ENCODE assay signal across 12 cellular contexts in the genomic region with DNA sequence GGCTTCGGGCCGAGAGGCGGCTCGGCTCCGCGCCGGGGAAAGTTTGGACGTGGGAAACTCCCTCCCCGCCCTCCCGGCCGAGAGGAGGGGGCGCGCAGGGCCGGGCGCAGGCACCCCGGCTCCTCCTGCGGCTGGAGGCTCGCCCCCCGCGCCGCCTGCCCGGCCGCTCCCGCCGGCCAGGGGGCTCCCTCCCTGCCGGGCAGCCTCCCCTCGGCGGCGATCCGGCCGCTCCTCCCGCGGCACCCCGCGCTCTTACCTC. TPM values are rescaled to one million over a fixed set of nuclear protein-coding genes. Genes with fewer than 3 reads are reported as not detected.
DNase-seq lines count a peak whose midpoint lies in the region; ATAC-seq, FAIRE-seq and TF ChIP-seq lines count a peak whose summit lies in the region.
"Had no signal": no experiment of that assay in that cellular context is flagged by ENCODE, and none has a peak within 500 bp of the region (broad histone marks: within the 10 kb centered on the region; RNA-seq: fewer than 3 reads in every experiment).

No MANE protein-coding gene starts in this region.

- WGBS in hepatocyte (ENCODE audit: low lambda C conversion rate, missing lambda C conversion rate), result 0% methylated on average over 10 of the region's 35 CpGs

- TF ChIP-seq POLR2A in GM12891 (IDR thresholded peaks at IDR 0.05; ENCODE audit: low read depth, low read length), result no peak

- peak overlapping the region; percentile 97 for H3K4me2 ChIP-seq in hepatocyte

- H3K36me3 ChIP-seq in NT2/D1 (ENCODE audit: insufficient read depth, insufficient read length, low read length) (no peaks in the 10 kb centered on the region), hepatocyte (replicated peaks; ENCODE audit: insufficient read depth, low read depth) (no peaks in the 10 kb centered on the region)

- no peaks in the 10 kb centered on the region for H3K9me3 Mint-ChIP-seq in activated T-helper 17 cell treated with anti-CD3 and anti-CD28 coated beads, Interleukin-2, amount 50 U/mL, for 72 hours
- H3K9me3 Mint-ChIP-seq: activated naive CD4-positive, alpha-beta T cell treated with anti-CD3 and anti-CD28 coated beads, Interleukin-2, amount 10 ng/mL, durations not matched to agents 7 days and 5 days had no signal

- H2AFZ ChIP-seq in hepatocyte, result peak overlapping the region; percentile 49

- no peak overlapping the region for H3K4me3 Mint-ChIP-seq in activated T-helper 17 cell treated with anti-CD3 and anti-CD28 coated beads, Interleukin-2, amount 50 U/mL, for 72 hours

- H3K79me2 ChIP-seq in hepatocyte, result no peaks in the 10 kb centered on the region

- H3K27ac Mint-ChIP-seq in activated T-helper 17 cell treated with anti-CD3 and anti-CD28 coated beads, Interleukin-2, amount 50 U/mL, for 72 hours, result no peak overlapping the region
- H3K27ac Mint-ChIP-seq: activated naive CD4-positive, alpha-beta T cell treated with anti-CD3 and anti-CD28 coated beads, Interleukin-2, amount 10 ng/mL, durations not matched to agents 7 days and 5 days had no signal

- H3K4me3 ChIP-seq in NT2/D1 (ENCODE audit: insufficient read length, low read depth), result peak overlapping the region; percentile 64
- peak overlapping the region; percentile 52 for H3K4me3 ChIP-seq in hepatocyte
- peak overlapping the region; percentile 23 to 61 (median 39) for H3K4me3 ChIP-seq in skin epidermis

- H3K4me1 ChIP-seq in NT2/D1 (ENCODE audit: insufficient read depth, insufficient read length) (peaks cover 7% of the 10 kb centered on the region), hepatocyte (ENCODE audit: insufficient read depth) (peaks cover 8% of the 10 kb centered on the region)

- no peak for FAIRE-seq in GM12891 (lab: Jason Lieb, UNC)

- H3K27me3 Mint-ChIP-seq in activated T-helper 17 cell treated with anti-CD3 and anti-CD28 coated beads, Interleukin-2, amount 50 U/mL, for 72 hours, result peaks cover 65% of the 10 kb centered on the region

- no peaks in the 10 kb centered on the region for H4K20me1 ChIP-seq in hepatocyte (ENCODE audit: insufficient read depth, poor library complexity, severe bottlenecking)

- H3K27ac ChIP-seq in hepatocyte (no peak overlapping the region), skin epidermis (peak overlapping the region in 10 of 21 experiments; percentile 4 to 79 (median 36))

- H3K9me3 ChIP-seq in NT2/D1 (ENCODE audit: insufficient read depth, low read length) (no peaks in the 10 kb centered on the region), hepatocyte (ENCODE audit: low read depth) (no peaks in the 10 kb centered on the region)

- H3K9me2 ChIP-seq in hepatocyte (replicated peaks; ENCODE audit: insufficient read depth), result no peaks in the 10 kb centered on the region

- intact Hi-C loops in posterior cingulate gyrus (cut with DNase I), result loop anchor here (2.0 kb wide), 2 partner anchors 41 to 177 kb away; no protein-coding TSS in a partner anchor

- DNase-seq in GM12891 (ENCODE audit: insufficient read length, low spot score) (peak; percentile 47), NT2/D1 (ENCODE audit: low read depth, low spot score) (no peak), hepatocyte (ENCODE audit: low spot score) (no peak), posterior cingulate gyrus (no peak)
- no peak for DNase-seq in activated CD4-positive, alpha-beta T cell treated with anti-CD3 and anti-CD28 coated beads for 4 hours
- DNase-seq: DMS153, kidney glomerular epithelial cell had no signal

- no peak for TF ChIP-seq CTCF in hepatocyte (IDR thresholded peaks at IDR 0.05; ENCODE audit: poor library complexity)

- no peaks in the 10 kb centered on the region for H3K36me3 Mint-ChIP-seq in activated T-helper 17 cell treated with anti-CD3 and anti-CD28 coated beads, Interleukin-2, amount 50 U/mL, for 72 hours (ENCODE audit: low read depth)
- H3K36me3 Mint-ChIP-seq: activated naive CD4-positive, alpha-beta T cell treated with anti-CD3 and anti-CD28 coated beads, Interleukin-2, amount 10 ng/mL, durations not matched to agents 7 days and 5 days had no signal

- H3K9ac ChIP-seq in NT2/D1 (ENCODE audit: insufficient read length, low read depth), result peak overlapping the region; percentile 83

- H3K4me1 Mint-ChIP-seq in activated T-helper 17 cell treated with anti-CD3 and anti-CD28 coated beads, Interleukin-2, amount 50 U/mL, for 72 hours, result peaks cover 10% of the 10 kb centered on the region

- peaks cover 78% of the 10 kb centered on the region for H3K27me3 ChIP-seq in NT2/D1 (ENCODE audit: insufficient read depth, insufficient read length)
- H3K27me3 ChIP-seq in hepatocyte, result peaks cover 93% of the 10 kb centered on the region

- no peak for ATAC-seq in activated T-helper 17 cell treated with anti-CD3 and anti-CD28 coated beads, Interleukin-2, amount 50 U/mL, for 72 hours (replicated peaks)
- no peak for ATAC-seq in HG02884 (IDR thresholded peaks at IDR 0.05; ENCODE audit: unreplicated experiment)

TF ChIP-seq in GM12891, 5 proteins besides CTCF, POLR2A, EP300 and RAD21:
- TF ChIP-seq SPI1 (IDR thresholded peaks at IDR 0.05; ENCODE audit: low read depth, low read length) (no peak), POU2F2 (IDR thresholded peaks at IDR 0.05; ENCODE audit: low read depth, low read length) (no peak), PAX5 (IDR thresholded peaks at IDR 0.05; ENCODE audit: insufficient read depth, low read length, severe bottlenecking) (no peak), POLR2AphosphoS5 (IDR thresholded peaks at IDR 0.05; ENCODE audit: low read depth, low read length) (no peak), TAF1 (IDR thresholded peaks at IDR 0.05; ENCODE audit: low read depth, low read length) (no peak)

RNA-seq across cellular contexts. Expression of a gene that starts 0.4 kb away (rescaled TPM):
- polyA plus RNA-seq in GM12891 (2012; ENCODE audit: low read depth, missing spikeins), result 0.12 TPM
- not detected in 2 replicates for total RNA-seq in hepatocyte
- 0.15 TPM in 1 of 2 replicates, not detected in the other for polyA plus RNA-seq in hepatocyte
- total RNA-seq in activated T-helper 17 cell treated with anti-CD3 and anti-CD28 coated beads, Interleukin-2, amount 50 U/mL, for 72 hours, result not detected
- total RNA-seq: H4 had no signal
